11 cellular contexts compared by ENCODE assay signal in genomic region chr3:48426944-48427629, GRCh38. TPM values are rescaled to one million over a fixed set of nuclear protein-coding genes. Genes with fewer than 3 reads are reported as not detected.
DNase-seq lines count a peak whose midpoint lies in the region; ATAC-seq, FAIRE-seq and TF ChIP-seq lines count a peak whose summit lies in the region.
"Had no signal": no experiment of that assay in that cellular context is flagged by ENCODE, and none has a peak within 500 bp of the region (broad histone marks: within the 10 kb centered on the region; RNA-seq: fewer than 3 reads in every experiment).

No MANE protein-coding gene starts in this region.

- H3K27ac Mint-ChIP-seq in Calu3 (ENCODE audit: unreplicated experiment) (peak overlapping the region; percentile 77), immature natural killer cell (peak overlapping the region in 1 of 6 donors; percentile 19)

- H3K9me3 Mint-ChIP-seq in Calu3 (ENCODE audit: low read depth, unreplicated experiment) (no peaks in the 10 kb centered on the region), immature natural killer cell (no peaks in the 10 kb centered on the region)

- no peak overlapping the region for H2AFZ ChIP-seq in GM12878 (ENCODE audit: control insufficient read depth, low read depth, low read length)

- POLR2A ChIA-PET in GM12878 (lab: Charles Lee), result interaction anchor here (0.6 to 2.2 kb wide), 3 partner anchors 9 to 114 kb away, joined by 3 to 7 read pairs (median 4); partner anchors contain the start of genes CCDC51 and TMA7

- H4K20me1 ChIP-seq in GM12878 (ENCODE audit: control insufficient read depth, insufficient read depth), result no peaks in the 10 kb centered on the region

- WGBS in GM12878 (ENCODE audit: insufficient coverage, insufficient replicate concordance, low lambda C conversion rate, missing lambda C conversion rate), result 70% methylated on average over 8 of the region's 8 CpGs

- H3K27ac ChIP-seq in GM12878 (ENCODE audit: control insufficient read depth, insufficient read depth) (no peak overlapping the region), SJCRH30 (no peak overlapping the region)

- H3K4me3 Mint-ChIP-seq in Calu3 (ENCODE audit: low read depth, unreplicated experiment), result peak overlapping the region; percentile 80
- H3K4me3 Mint-ChIP-seq in immature natural killer cell, result peak overlapping the region; percentile 4 to 61 (median 33)

- peak; percentile 25; the same call in 2 of the 3 replicates for ATAC-seq in GM12878
- no peak for ATAC-seq in HG03442 (IDR thresholded peaks at IDR 0.05; ENCODE audit: unreplicated experiment)

- TF ChIP-seq EP300 in GM12878 (IDR thresholded peaks at IDR 0.05; ENCODE audit: borderline replicate concordance in 1 of 2, control insufficient read depth in 1 of 2, low read depth in 2 of 2, low read length in 2 of 2), result no peak

- peak overlapping the region; percentile 16; the same call in 1 of the 2 replicates for H3K9ac ChIP-seq in GM12878 (ENCODE audit: control insufficient read depth, insufficient read depth, low read length)

- H3K36me3 ChIP-seq in GM12878 (ENCODE audit: control insufficient read depth in 2 of 2, insufficient read depth in 2 of 2, low read length in 1 of 2), result 0 out of 4 replicates have a peak, but pooled peaks cover 0 to 4% of the 10 kb centered on the region in 2 experiments
- H3K36me3 ChIP-seq in SJCRH30, result no peaks in the 10 kb centered on the region

- TF ChIP-seq CTCF in Calu3 (IDR thresholded peaks at IDR 0.05; ENCODE audit: unreplicated experiment) (no peak), GM12878 (IDR thresholded peaks at IDR 0.05 in 2 of 3, conservative IDR thresholded peaks at IDR 0.05 in 1 of 3; ENCODE audit: control insufficient read depth in 2 of 3, extremely low read depth in 1 of 3, insufficient read depth in 1 of 3, low read depth in 3 of 3, low read length in 3 of 3) (no peak)

- intact Hi-C loops in Calu3 (cut with micrococcal nuclease; ENCODE audit: unreplicated experiment), result no loop called here
- intact Hi-C loops in GM12878 (cut with micrococcal nuclease; ENCODE audit: unreplicated experiment), result no loop called here

- H3K4me1 ChIP-seq in GM12878 (ENCODE audit: control insufficient read depth, insufficient read depth, low read length) (peaks cover 16% of the 10 kb centered on the region), SJCRH30 (peaks cover 32% of the 10 kb centered on the region)

- BruUV-seq in Calu3 (replicated peaks; lab: Mats Ljungman, UMichigan) (TSS peak; percentile 15), GM12878 (replicated peaks; lab: Mats Ljungman, UMichigan) (no TSS peak)

- DNase-seq in Calu3, result no peak
- no peak for DNase-seq in GM12878 (ENCODE audit: low read depth, low spot score)
- no peak for DNase-seq in immature natural killer cell
- peak; percentile 24 for DNase-seq in retina
- DNase-seq in SJCRH30, result no peak
- DNase-seq in NCI-H226, result no peak
- DNase-seq in NCI-H2107 treated with DMSO at 0.1 percent for 48 hours (lab: John Stamatoyannopoulos, UW; ENCODE audit: unreplicated experiment), result no peak
- DNase-seq: KBM-7 had no signal

- no peak for FAIRE-seq in GM12878 (lab: Jason Lieb, UNC)
- FAIRE-seq: RCC 7860 had no signal

- no peaks in the 10 kb centered on the region for H3K27me3 ChIP-seq in GM12878 (replicated peaks in 1 of 2; ENCODE audit: control insufficient read depth in 2 of 2, insufficient read depth in 2 of 2, low read length in 1 of 2)
- H3K27me3 ChIP-seq in SJCRH30, result no peaks in the 10 kb centered on the region

- SMC1A ChIA-PET in GM12878 (lab: Charles Lee; ENCODE audit: uncharacterized antibody, unreplicated experiment), result interaction anchor here (1.2 to 1.6 kb wide), 3 partner anchors 9 to 26 kb away, joined by 3 to 7 read pairs (median 7); no protein-coding TSS in a partner anchor

- H3K27me3 Mint-ChIP-seq in Calu3 (ENCODE audit: unreplicated experiment) (no peaks in the 10 kb centered on the region), immature natural killer cell (ENCODE audit: low read depth in 3 of 3) (peaks cover 3 to 4% (median 4%) of the 10 kb centered on the region in 3 donors)

- peaks cover 52% of the 10 kb centered on the region for H3K36me3 Mint-ChIP-seq in Calu3 (ENCODE audit: insufficient read depth, unreplicated experiment)
- H3K36me3 Mint-ChIP-seq in immature natural killer cell, result peaks cover 0 to 3% (median 0%) of the 10 kb centered on the region in 3 donors

- no peak for TF ChIP-seq RAD21 in GM12878 (IDR thresholded peaks at IDR 0.05; ENCODE audit: insufficient read depth, low read depth, low read length)

- H3K9me3 ChIP-seq in GM12878 (replicated peaks; ENCODE audit: control insufficient read depth, insufficient read depth, low read length), result no peaks in the 10 kb centered on the region
- no peaks in the 10 kb centered on the region for H3K9me3 ChIP-seq in SJCRH30 (replicated peaks)

- RAD21 ChIA-PET in GM12878 (lab: Charles Lee; ENCODE audit: unreplicated experiment), result interaction anchor here (1.2 to 3.9 kb wide), 3 partner anchors 9 to 191 kb away, joined by 4 to 16 read pairs (median 7); no protein-coding TSS in a partner anchor

- CTCF ChIA-PET in Calu3 (lab: Charles Lee) (interaction anchor here (0.6 to 3.3 kb wide), 3 partner anchors 9 to 26 kb away, joined by 3 to 23 read pairs (median 9); no protein-coding TSS in a partner anchor), GM12878 (lab: Yijun Ruan, JAX) (interaction anchor here (0.6 to 2.9 kb wide), 3 partner anchors 9 to 293 kb away, joined by 3 to 25 read pairs (median 7); no protein-coding TSS in a partner anchor)

- H3K79me2 ChIP-seq in GM12878 (ENCODE audit: control insufficient read depth, insufficient read depth, low read length), result no peaks in the 10 kb centered on the region

- no peak for TF ChIP-seq POLR2A in GM12878 (IDR thresholded peaks at IDR 0.05; ENCODE audit: low read depth, low read length)

- peaks cover 72% of the 10 kb centered on the region for H3K4me1 Mint-ChIP-seq in Calu3 (ENCODE audit: low read depth, unreplicated experiment)
- H3K4me1 Mint-ChIP-seq in immature natural killer cell, result peaks cover under 1 to 15% of the 10 kb centered on the region in 2 donors

- in situ Hi-C loops in GM12878 (cut with MboI), result no loop called here

- peak overlapping the region; percentile 44; the same call in 1 of the 2 replicates for H3K4me2 ChIP-seq in GM12878 (ENCODE audit: control insufficient read depth, insufficient read depth)

- no peak overlapping the region for H3K4me3 ChIP-seq in GM12878
- H3K4me3 ChIP-seq in SJCRH30, result no peak overlapping the region

RNA-seq across cellular contexts. Expression of gene PLXNB1, which starts 2.8 kb away (rescaled TPM):
- total RNA-seq in Calu3 (2022) (174 and 175 TPM in 2 replicates), GM12878 (2014; rRNA removed) (4.8 and 8.0 TPM in 2 replicates), GM12878 (2014; rRNA removed; fragmentation: Illumina TruSeq; extraction: Trizol) (4.9 and 6.0 TPM in 2 replicates), GM12878 (2021) (14.7 and 15.1 TPM in 2 replicates)
- 58.5 and 61.2 TPM in 2 replicates for total RNA-seq in GM12878 (2013; cell fraction: nucleolus; rRNA removed)
- polyA plus RNA-seq in GM12878 (2011; ENCODE audit: low read depth), result 8.9 TPM
- polyA plus RNA-seq in GM12878 (2011; rRNA removed) (8.6 and 14.3 TPM in 2 replicates), GM12878 (2014; fragmentation: Illumina TruSeq; extraction: Trizol) (3.2 and 5.7 TPM in 2 replicates), GM12878 (2014; fragmentation: Nextera tagmentation; extraction: Ambion mirVana) (under 1 TPM; 0.18 to 0.47 TPM), GM12878 (2014; rRNA removed) (12.2 and 15.2 TPM in 2 replicates), GM12878 (2016; fragmentation: Nextera tagmentation; extraction: Ambion mirVana) (1 to 10 TPM; 3.3 to 3.9 TPM), immature natural killer cell (under 1 TPM in 2 of 3 donors, not detected in 1; 0.11 to 0.19 TPM)
- polyA plus RNA-seq in GM12878 (2011; cell fraction: cytosol; rRNA removed), result 15.3 and 20.0 TPM in 2 replicates
- 233 and 263 TPM in 2 replicates for polyA plus RNA-seq in GM12878 (2011; cell fraction: nucleus; rRNA removed)
- polyA plus RNA-seq in GM12878 (2012), result 5.4 and 8.2 TPM in 2 replicates
- polyA minus RNA-seq in GM12878 (2011; rRNA and poly(A)+ RNA removed), result 10.8 and 27.2 TPM in 2 replicates
- 9.7 and 14.7 TPM in 2 replicates for polyA minus RNA-seq in GM12878 (2011; cell fraction: cytosol; rRNA and poly(A)+ RNA removed)
- polyA minus RNA-seq in GM12878 (2011; cell fraction: nucleus; rRNA and poly(A)+ RNA removed), result 49.9 and 68.0 TPM in 2 replicates
- 23.4 and 45.0 TPM in 2 replicates for total RNA-seq in SJCRH30 (2014; rRNA removed; shearing (Covaris generic))

RNA-seq across cellular contexts. Expression of gene CCDC51, which starts 12.8 kb away (rescaled TPM):
- total RNA-seq in Calu3 (2022) (18.9 and 19.9 TPM in 2 replicates), GM12878 (2014; rRNA removed) (30.0 and 31.0 TPM in 2 replicates), GM12878 (2014; rRNA removed; fragmentation: Illumina TruSeq; extraction: Trizol) (28.7 and 29.4 TPM in 2 replicates), GM12878 (2021) (24.3 and 26.6 TPM in 2 replicates)
- total RNA-seq in GM12878 (2013; cell fraction: nucleolus; rRNA removed), result 3.7 and 4.3 TPM in 2 replicates
- polyA plus RNA-seq in GM12878 (2011; ENCODE audit: low read depth), result 8.2 TPM
- polyA plus RNA-seq in GM12878 (2011; rRNA removed) (22.2 and 32.7 TPM in 2 replicates), GM12878 (2014; fragmentation: Illumina TruSeq; extraction: Trizol) (14.5 and 28.2 TPM in 2 replicates), GM12878 (2014; fragmentation: Nextera tagmentation; extraction: Ambion mirVana) (10 to 100 TPM; 10.6 to 12.6 TPM), GM12878 (2014; rRNA removed) (26.2 and 28.1 TPM in 2 replicates), GM12878 (2016; fragmentation: Nextera tagmentation; extraction: Ambion mirVana) (10 to 100 TPM; 45.4 to 54.9 TPM), immature natural killer cell (10 to 100 TPM; 10.2 to 16.3 (median 10.6) TPM)
- polyA plus RNA-seq in GM12878 (2011; cell fraction: cytosol; rRNA removed), result 35.8 and 36.8 TPM in 2 replicates
- polyA plus RNA-seq in GM12878 (2011; cell fraction: nucleus; rRNA removed), result 14.4 and 15.8 TPM in 2 replicates
- 11.8 and 15.7 TPM in 2 replicates for polyA plus RNA-seq in GM12878 (2012)
- 16.5 and 19.2 TPM in 2 replicates for polyA minus RNA-seq in GM12878 (2011; rRNA and poly(A)+ RNA removed)
- 5.9 TPM in 2 replicates for polyA minus RNA-seq in GM12878 (2011; cell fraction: cytosol; rRNA and poly(A)+ RNA removed)
- polyA minus RNA-seq in GM12878 (2011; cell fraction: nucleus; rRNA and poly(A)+ RNA removed), result 2.0 and 2.2 TPM in 2 replicates
- 11.3 and 12.0 TPM in 2 replicates for total RNA-seq in SJCRH30 (2014; rRNA removed; shearing (Covaris generic))

RNA-seq across cellular contexts. Expression of gene TMA7, which starts 13.0 kb away (rescaled TPM):
- total RNA-seq in Calu3 (2022) (139 and 171 TPM in 2 replicates), GM12878 (2014; rRNA removed) (426 and 551 TPM in 2 replicates), GM12878 (2014; rRNA removed; fragmentation: Illumina TruSeq; extraction: Trizol) (703 and 728 TPM in 2 replicates), GM12878 (2021) (315 and 319 TPM in 2 replicates)
- 21.0 and 24.2 TPM in 2 replicates for total RNA-seq in GM12878 (2013; cell fraction: nucleolus; rRNA removed)
- polyA plus RNA-seq in GM12878 (2011; ENCODE audit: low read depth), result 234 TPM
- polyA plus RNA-seq in GM12878 (2011; rRNA removed) (427 and 593 TPM in 2 replicates), GM12878 (2014; fragmentation: Illumina TruSeq; extraction: Trizol) (332 and 496 TPM in 2 replicates), GM12878 (2014; fragmentation: Nextera tagmentation; extraction: Ambion mirVana) (1,000 to 10,000 TPM; 1,729 to 1,760 TPM), GM12878 (2014; rRNA removed) (684 and 776 TPM in 2 replicates), GM12878 (2016; fragmentation: Nextera tagmentation; extraction: Ambion mirVana) (1,000 to 10,000 TPM; 1,330 to 1,388 TPM), immature natural killer cell (1,000 to 10,000 TPM in 1 of 3 donors, 100 to 1,000 TPM in 2; 593 to 1,259 (median 677) TPM)
- 148 and 171 TPM in 2 replicates for polyA plus RNA-seq in GM12878 (2011; cell fraction: cytosol; rRNA removed)
- polyA plus RNA-seq in GM12878 (2011; cell fraction: nucleus; rRNA removed), result 119 and 149 TPM in 2 replicates
- 449 and 603 TPM in 2 replicates for polyA plus RNA-seq in GM12878 (2012)
- 24.7 and 32.4 TPM in 2 replicates for polyA minus RNA-seq in GM12878 (2011; rRNA and poly(A)+ RNA removed)
- 27.3 and 28.5 TPM in 2 replicates for polyA minus RNA-seq in GM12878 (2011; cell fraction: cytosol; rRNA and poly(A)+ RNA removed)
- 18.0 and 32.1 TPM in 2 replicates for polyA minus RNA-seq in GM12878 (2011; cell fraction: nucleus; rRNA and poly(A)+ RNA removed)
- total RNA-seq in SJCRH30 (2014; rRNA removed; shearing (Covaris generic)), result 491 and 498 TPM in 2 replicates

RNA-seq across cellular contexts. Expression of gene ATRIP, which starts 19.4 kb away (rescaled TPM):
- total RNA-seq in Calu3 (2022) (12.5 and 13.7 TPM in 2 replicates), GM12878 (2014; rRNA removed) (14.5 and 15.0 TPM in 2 replicates), GM12878 (2014; rRNA removed; fragmentation: Illumina TruSeq; extraction: Trizol) (11.5 and 13.4 TPM in 2 replicates), GM12878 (2021) (13.2 and 13.6 TPM in 2 replicates)
- 19.6 and 19.8 TPM in 2 replicates for total RNA-seq in GM12878 (2013; cell fraction: nucleolus; rRNA removed)
- polyA plus RNA-seq in GM12878 (2011; ENCODE audit: low read depth), result 2.6 TPM
- polyA plus RNA-seq in GM12878 (2011; rRNA removed) (8.4 and 11.6 TPM in 2 replicates), GM12878 (2014; fragmentation: Illumina TruSeq; extraction: Trizol) (16.0 and 18.9 TPM in 2 replicates), GM12878 (2014; fragmentation: Nextera tagmentation; extraction: Ambion mirVana) (1 to 10 TPM; 1.4 to 2.4 TPM), GM12878 (2014; rRNA removed) (9.7 and 10.3 TPM in 2 replicates), GM12878 (2016; fragmentation: Nextera tagmentation; extraction: Ambion mirVana) (10 to 100 TPM in 1 of 2 experiments, 1 to 10 TPM in 1; 9.5 to 10.5 TPM), immature natural killer cell (10 to 100 TPM in 1 of 3 donors, 1 to 10 TPM in 2; 6.4 to 12.6 (median 6.6) TPM)
- 10.6 and 12.7 TPM in 2 replicates for polyA plus RNA-seq in GM12878 (2011; cell fraction: cytosol; rRNA removed)
- polyA plus RNA-seq in GM12878 (2011; cell fraction: nucleus; rRNA removed), result 26.2 and 28.8 TPM in 2 replicates
- polyA plus RNA-seq in GM12878 (2012), result 4.4 and 6.3 TPM in 2 replicates
- 14.6 and 17.2 TPM in 2 replicates for polyA minus RNA-seq in GM12878 (2011; rRNA and poly(A)+ RNA removed)
- 4.8 and 6.0 TPM in 2 replicates for polyA minus RNA-seq in GM12878 (2011; cell fraction: cytosol; rRNA and poly(A)+ RNA removed)
- polyA minus RNA-seq in GM12878 (2011; cell fraction: nucleus; rRNA and poly(A)+ RNA removed), result 11.2 and 18.7 TPM in 2 replicates
- total RNA-seq in SJCRH30 (2014; rRNA removed; shearing (Covaris generic)), result 12.4 and 12.8 TPM in 2 replicates

RNA-seq across cellular contexts. Expression of gene FBXW12, which starts 55.1 kb away (rescaled TPM):
- not detected in 2 replicates for total RNA-seq in Calu3 (2022)
- total RNA-seq in GM12878 (2013; cell fraction: nucleolus; rRNA removed), result 0.51 and 1.5 TPM in 2 replicates
- total RNA-seq in GM12878 (2014; rRNA removed), result 0.17 TPM in 1 of 2 replicates, not detected in the other
- not detected in 2 replicates for total RNA-seq in GM12878 (2014; rRNA removed; fragmentation: Illumina TruSeq; extraction: Trizol)
- total RNA-seq in GM12878 (2021), result 0.15 TPM in 1 of 2 replicates, not detected in the other
- polyA plus RNA-seq in GM12878 (2011; ENCODE audit: low read depth), result not detected
- polyA plus RNA-seq in GM12878 (2011; rRNA removed), result 0.04 and 0.07 TPM in 2 replicates
- 0.10 TPM in 1 of 2 replicates, not detected in the other for polyA plus RNA-seq in GM12878 (2011; cell fraction: cytosol; rRNA removed)
- 0.12 and 0.21 TPM in 2 replicates for polyA plus RNA-seq in GM12878 (2011; cell fraction: nucleus; rRNA removed)
- polyA plus RNA-seq in GM12878 (2012), result 0.10 TPM in 1 of 2 replicates, not detected in the other
- polyA plus RNA-seq in GM12878 (2014; fragmentation: Illumina TruSeq; extraction: Trizol), result 0.09 and 0.29 TPM in 2 replicates
- polyA plus RNA-seq in GM12878 (2014; fragmentation: Nextera tagmentation; extraction: Ambion mirVana), result under 1 TPM in 1 of 2 experiments, not detected in 1; 0.07 TPM
- 0.16 TPM in 1 of 2 replicates, not detected in the other for polyA plus RNA-seq in GM12878 (2014; rRNA removed)
- under 1 TPM in 1 of 2 experiments, not detected in 1; 0.18 TPM for polyA plus RNA-seq in GM12878 (2016; fragmentation: Nextera tagmentation; extraction: Ambion mirVana)
- polyA minus RNA-seq in GM12878 (2011; rRNA and poly(A)+ RNA removed), result not detected in 2 replicates
- not detected in 2 replicates for polyA minus RNA-seq in GM12878 (2011; cell fraction: cytosol; rRNA and poly(A)+ RNA removed)
- 0.24 TPM in 1 of 2 replicates, not detected in the other for polyA minus RNA-seq in GM12878 (2011; cell fraction: nucleus; rRNA and poly(A)+ RNA removed)
- not detected for polyA plus RNA-seq in immature natural killer cell
- total RNA-seq in SJCRH30 (2014; rRNA removed; shearing (Covaris generic)), result 0.30 and 0.35 TPM in 2 replicates
- total RNA-seq: glomerular endothelial cell had no signal
